ENCODE assay signal across 27 cellular contexts in the genomic region with DNA sequence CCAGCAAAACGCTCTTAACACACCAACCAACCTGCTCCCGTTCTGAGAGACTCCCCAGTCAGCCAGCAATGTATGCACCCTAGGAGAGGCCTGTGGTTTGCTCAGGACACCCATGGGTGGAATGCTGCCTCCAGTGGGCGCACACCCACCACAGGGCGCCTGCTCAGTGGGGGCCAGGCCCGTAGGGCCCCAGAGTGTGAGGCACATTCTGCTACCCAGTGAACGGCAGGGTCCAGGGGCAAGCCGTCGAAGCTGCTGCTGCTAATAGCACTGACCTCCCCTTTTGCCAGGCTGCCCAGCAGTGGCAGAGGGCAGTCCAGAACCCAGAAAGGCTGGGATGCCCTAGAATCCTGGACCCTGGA. TPM values are rescaled to one million over a fixed set of nuclear protein-coding genes. Genes with fewer than 3 reads are reported as not detected.
"Had no signal": no experiment of that assay in that cellular context is flagged by ENCODE, and none has a peak within 500 bp of the region (broad histone marks: within the 10 kb centered on the region; RNA-seq: fewer than 3 reads in every experiment).

No MANE protein-coding gene starts in this region.

- H3K4me1 ChIP-seq: SJCRH30 had no signal

- H3K4me3 Mint-ChIP-seq: activated CD8-positive, alpha-beta T cell treated with anti-CD3 and anti-CD28 coated beads, Interleukin-2, amount 10 ng/mL, durations not matched to agents 7 days and 5 days; activated T-helper 1 cell treated with anti-CD3 and anti-CD28 coated beads, Interleukin-12 subunit alpha, Interleukin-12 subunit beta, Interleukin-2, Interleukin-4 antibody, amounts not matched to agents 30 ng/mL and 10 ng/mL and 1 ng/mL, durations not matched to agents 14 hours and 24 hours and 36 hours had no signal

- H3K4me3 ChIP-seq: cardiac muscle cell, SJCRH30 had no signal

- DNase-seq: activated CD4-positive, alpha-beta T cell treated with anti-CD3 and anti-CD28 coated beads for 4 hours; activated CD8-positive, alpha-beta memory T cell treated with anti-CD3 and anti-CD28 coated beads, Interleukin-2, amount 50 U/mL, for 48 hours; activated CD8-positive, alpha-beta T cell treated with anti-CD3 and anti-CD28 coated beads, Interleukin-2, amount 10 ng/mL, durations not matched to agents 7 days and 5 days; activated effector memory CD4-positive, alpha-beta T cell treated with Interleukin-2 at 50 U/mL for 16 hours; activated naive CD4-positive, alpha-beta T cell; activated T-cell treated with anti-CD3 and anti-CD28 coated beads, Interleukin-2, amount 50 U/mL, for 1 hour; brain microvascular endothelial cell; cerebellar nuclear complex; NCI-H1092; NCI-H1417 treated with DMSO at 0.1 percent for 48 hours; NCI-H1694; NCI-H2029; NCI-H2107; NCI-H2171 treated with DMSO at 0.1 percent for 48 hours; NCI-H226; NCI-H526 treated with DMSO at 0.1 percent for 48 hours; NCI-H82; SJCRH30; T-helper 1 cell had no signal

- H3K4me2 ChIP-seq: KMS-11, SK-N-SH had no signal

- H3K27ac ChIP-seq: brain microvascular endothelial cell, cardiac muscle cell, KMS-11, SJCRH30 had no signal

- H3K27me3 ChIP-seq: brain microvascular endothelial cell, cardiac muscle cell, SJCRH30 had no signal

- H3K9me3 ChIP-seq: SJCRH30, SK-N-SH had no signal

- H3K27ac Mint-ChIP-seq: activated CD8-positive, alpha-beta T cell treated with anti-CD3 and anti-CD28 coated beads, Interleukin-2, amount 10 ng/mL, durations not matched to agents 7 days and 5 days; activated naive CD4-positive, alpha-beta T cell treated with anti-CD3 and anti-CD28 coated beads, Interleukin-2, amount 50 U/mL, for 72 hours; activated T-helper 1 cell treated with anti-CD3 and anti-CD28 coated beads, Interleukin-12 subunit alpha, Interleukin-12 subunit beta, Interleukin-2, Interleukin-4 antibody, amounts not matched to agents 30 ng/mL and 10 ng/mL and 1 ng/mL, durations not matched to agents 14 hours and 24 hours and 36 hours had no signal

- H3K9ac ChIP-seq: KMS-11, SK-N-SH had no signal

- H3K9me3 Mint-ChIP-seq: activated naive CD4-positive, alpha-beta T cell treated with anti-CD3 and anti-CD28 coated beads, Interleukin-2, amount 50 U/mL, for 72 hours; activated T-helper 1 cell treated with anti-CD3 and anti-CD28 coated beads, Interleukin-12 subunit alpha, Interleukin-12 subunit beta, Interleukin-2, Interleukin-4 antibody, amounts not matched to agents 30 ng/mL and 10 ng/mL and 1 ng/mL, durations not matched to agents 14 hours and 24 hours and 36 hours had no signal

- H3K36me3 Mint-ChIP-seq: activated naive CD4-positive, alpha-beta T cell treated with anti-CD3 and anti-CD28 coated beads, Interleukin-2, amount 50 U/mL, for 72 hours had no signal

- H3K36me3 ChIP-seq: brain microvascular endothelial cell, cardiac muscle cell, SJCRH30 had no signal

RNA-seq across cellular contexts. Expression of a gene that starts 12.8 kb away (rescaled TPM):
- total RNA-seq: MCF 10A, OCI-LY7, RPMI7951, SJCRH30 had no signal
- polyA plus RNA-seq: cardiac muscle cell had no signal
